Comparison of ENCODE assay signal across 6 cellular contexts in genomic region chr3:184502123-184502667, GRCh38. TPM values are rescaled to one million over a fixed set of nuclear protein-coding genes. Genes with fewer than 3 reads are reported as not detected.
"Had no signal": no experiment of that assay in that cellular context is flagged by ENCODE, and none has a peak within 500 bp of the region (broad histone marks: within the 10 kb centered on the region; RNA-seq: fewer than 3 reads in every experiment).

No MANE protein-coding gene starts in this region.

- H3K36me3 Mint-ChIP-seq: IgD-negative memory B cell had no signal

- ATAC-seq: HepG2, K562 had no signal

- H3K27ac Mint-ChIP-seq: IgD-negative memory B cell had no signal

- H3K27ac ChIP-seq: HL-60 had no signal

- DNase-seq: IMR-90, KBM-7 had no signal

- H3K4me3 ChIP-seq: K562 had no signal

RNA-seq across cellular contexts. Expression of gene EPHB3, which starts 59.4 kb away (rescaled TPM):
- total RNA-seq: HepG2, K562 had no signal
